In genomic region chr16:31471875-31472558, GRCh38 we compare ENCODE assay signal across 8 cellular contexts. TPM values are rescaled to one million over a fixed set of nuclear protein-coding genes. Genes with fewer than 3 reads are reported as not detected.
A peak's percentile ranks its signal among the peaks of the same experiment; 100 is the strongest.
DNase-seq lines count a peak whose midpoint lies in the region; ATAC-seq, FAIRE-seq and TF ChIP-seq lines count a peak whose summit lies in the region.

TSS of gene TGFB1I1 (plus strand) at chr16:31472152. CDS start at chr16:31472189, 37 bp downstream.

- H3K36me3 Mint-ChIP-seq in stimulated activated memory B cell treated with anti-CD40 and anti-IgM and Interleukin-4, amounts not matched to agents 10 μg/mL and 1 μg/mL and 100 μg/mL, for 72 hours = no peaks in the 10 kb centered on the region

- H3K27ac Mint-ChIP-seq in stimulated activated memory B cell treated with anti-CD40 and anti-IgM and Interleukin-4, amounts not matched to agents 10 μg/mL and 1 μg/mL and 100 μg/mL, for 72 hours = peak within 1 kb of the TSS; percentile 57

- peak within 1 kb of the TSS; percentile 73 for H3K4me3 Mint-ChIP-seq in stimulated activated memory B cell treated with anti-CD40 and anti-IgM and Interleukin-4, amounts not matched to agents 10 μg/mL and 1 μg/mL and 100 μg/mL, for 72 hours

- no peak within 1 kb of the TSS for H3K27ac ChIP-seq in keratinocyte (ENCODE audit: control insufficient read depth, insufficient read depth, low read length)

- TF ChIP-seq CTCF in keratinocyte (optimal IDR thresholded peaks at IDR 0.05 in 1 of 3, IDR thresholded peaks at IDR 0.05 in 1 of 3, conservative IDR thresholded peaks at IDR 0.05 in 1 of 3; ENCODE audit: extremely low read depth in 1 of 3, insufficient read depth in 2 of 3, low read length in 3 of 3) = no peak

- DNase-seq in EL (peak; percentile 85), NCI-H2171 (lab: John Stamatoyannopoulos, UW) (peak; percentile 26), cerebellum (ENCODE audit: low spot score) (peak; percentile 52), keratinocyte (ENCODE audit: low read depth, low spot score) (no peak), occipital lobe (lab: John Stamatoyannopoulos, UW) (no peak)
- DNase-seq in stimulated activated CD4-positive, alpha-beta T cell treated with anti-CD3 and anti-CD28 coated beads, Interleukin-4, amount 100 ng/mL, for 1 hour = no peak

- dilution Hi-C loops in keratinocyte (cut with MboI; ENCODE audit: extremely low pct_ligation_motif_present, low sequenced_read_pairs) = no loop called here

- H3K27me3 Mint-ChIP-seq in stimulated activated memory B cell treated with anti-CD40 and anti-IgM and Interleukin-4, amounts not matched to agents 10 μg/mL and 1 μg/mL and 100 μg/mL, for 72 hours = peaks cover 36% of the 10 kb centered on the region

- H3K4me1 Mint-ChIP-seq in stimulated activated memory B cell treated with anti-CD40 and anti-IgM and Interleukin-4, amounts not matched to agents 10 μg/mL and 1 μg/mL and 100 μg/mL, for 72 hours = peaks cover 38% of the 10 kb centered on the region

- peaks cover 0 to 6% of the 10 kb centered on the region in 2 experiments for H3K36me3 ChIP-seq in keratinocyte (ENCODE audit: control insufficient read depth in 2 of 2, extremely low read depth in 1 of 2, insufficient read depth in 2 of 2, low read length in 2 of 2)

- peak within 1 kb of the TSS; percentile 52 to 73 (median 65) for H3K4me3 ChIP-seq in keratinocyte (ENCODE audit: control insufficient read depth in 2 of 3, extremely low read depth in 1 of 3, insufficient read depth in 2 of 3, low read depth in 1 of 3, low read length in 3 of 3)

- no peaks in the 10 kb centered on the region for H4K20me1 ChIP-seq in keratinocyte (ENCODE audit: control insufficient read depth, extremely low read depth, insufficient read depth, low read length)

- H3K79me2 ChIP-seq in keratinocyte (ENCODE audit: control insufficient read depth, insufficient read depth, low read length) = no peaks in the 10 kb centered on the region

- ATAC-seq in stimulated activated memory B cell treated with anti-CD40 and anti-IgM and Interleukin-4, amounts not matched to agents 10 μg/mL and 1 μg/mL and 100 μg/mL, for 72 hours = peak; percentile 28
- no peak for ATAC-seq in HG03025 (IDR thresholded peaks at IDR 0.05; ENCODE audit: low FRiP score, unreplicated experiment)

- peak within 1 kb of the TSS; percentile 84 for H3K4me2 ChIP-seq in keratinocyte (ENCODE audit: control insufficient read depth, extremely low read depth, insufficient read depth, low read depth, low read length)

- H3K9ac ChIP-seq in keratinocyte (ENCODE audit: control insufficient read depth, extremely low read depth, insufficient read depth, low read length) = peak within 1 kb of the TSS; percentile 74

- H3K9me1 ChIP-seq in keratinocyte (ENCODE audit: control insufficient read depth, extremely low read depth, insufficient read depth, low read length) = no peaks in the 10 kb centered on the region

- peak within 1 kb of the TSS; percentile 85 for H2AFZ ChIP-seq in keratinocyte (ENCODE audit: control insufficient read depth, low read length)

- no peaks in the 10 kb centered on the region for H3K9me3 Mint-ChIP-seq in stimulated activated memory B cell treated with anti-CD40 and anti-IgM and Interleukin-4, amounts not matched to agents 10 μg/mL and 1 μg/mL and 100 μg/mL, for 72 hours

- no peaks in the 10 kb centered on the region for H3K9me3 ChIP-seq in keratinocyte (ENCODE audit: control insufficient read depth, low read depth, low read length)

- no peaks in the 10 kb centered on the region for H3K27me3 ChIP-seq in keratinocyte (ENCODE audit: control insufficient read depth, extremely low read depth, insufficient read depth, low read length)

- H3K4me1 ChIP-seq in keratinocyte (ENCODE audit: control insufficient read depth, extremely low read depth, insufficient read depth, low read length) = peaks cover 5% of the 10 kb centered on the region

- no peak for FAIRE-seq in keratinocyte (lab: Jason Lieb, UNC)

RNA-seq across cellular contexts. Expression of gene TGFB1I1, which starts in this region (rescaled TPM):
- total RNA-seq in cerebellum = 4.4 TPM
- 3.7 to 14.0 TPM (median 5.5 TPM) in 3 replicates for polyA plus RNA-seq in keratinocyte
- 1.1 TPM for polyA plus RNA-seq in keratinocyte (2011; ENCODE audit: low read depth)
- 9.0 and 12.1 TPM in 2 replicates for polyA plus RNA-seq in keratinocyte (2011; cell fraction: cytosol; rRNA removed)
- 11.4 and 14.5 TPM in 2 replicates for polyA plus RNA-seq in keratinocyte (2011; cell fraction: nucleus; rRNA removed)
- 4.3 and 20.4 TPM in 2 replicates for polyA plus RNA-seq in keratinocyte (2012; ENCODE audit: low replicate concordance)
- 4.4 to 17.5 TPM (median 5.2 TPM) in 3 replicates for polyA minus RNA-seq in keratinocyte
- 17.8 TPM for polyA minus RNA-seq in keratinocyte (2011; cell fraction: cytosol; rRNA and poly(A)+ RNA removed)
- 2.8 and 5.0 TPM in 2 replicates for polyA minus RNA-seq in keratinocyte (2011; cell fraction: nucleus; rRNA and poly(A)+ RNA removed)
- total RNA-seq in occipital lobe = 3.7 TPM

Comparison
In these comparisons a context has a peak if more than half of its experiments do, and no peak if none do; other contexts are left out.
1. DNase-seq: peak in EL (single experiment), NCI-H2171 (single experiment) and cerebellum (single experiment); none in keratinocyte (single experiment), occipital lobe (single experiment) and stimulated activated CD4-positive, alpha-beta T cell treated with anti-CD3 and anti-CD28 coated beads, Interleukin-4, amount 100 ng/mL, for 1 hour (single experiment).